In genomic region chr11:123061403-123062157, GRCh38 we compare ENCODE assay signal across 1 cellular context.
TF ChIP-seq lines count a peak whose summit lies in the region.

Gene HSPA8 (minus strand): TSS chr11:123062136. CDS start chr11:123061324, 812 bp downstream.

TF ChIP-seq in HepG2, 621 proteins besides CTCF, POLR2A, EP300 and RAD21 (continued from another document and continues in another):
- TF ChIP-seq, protein P1, sequence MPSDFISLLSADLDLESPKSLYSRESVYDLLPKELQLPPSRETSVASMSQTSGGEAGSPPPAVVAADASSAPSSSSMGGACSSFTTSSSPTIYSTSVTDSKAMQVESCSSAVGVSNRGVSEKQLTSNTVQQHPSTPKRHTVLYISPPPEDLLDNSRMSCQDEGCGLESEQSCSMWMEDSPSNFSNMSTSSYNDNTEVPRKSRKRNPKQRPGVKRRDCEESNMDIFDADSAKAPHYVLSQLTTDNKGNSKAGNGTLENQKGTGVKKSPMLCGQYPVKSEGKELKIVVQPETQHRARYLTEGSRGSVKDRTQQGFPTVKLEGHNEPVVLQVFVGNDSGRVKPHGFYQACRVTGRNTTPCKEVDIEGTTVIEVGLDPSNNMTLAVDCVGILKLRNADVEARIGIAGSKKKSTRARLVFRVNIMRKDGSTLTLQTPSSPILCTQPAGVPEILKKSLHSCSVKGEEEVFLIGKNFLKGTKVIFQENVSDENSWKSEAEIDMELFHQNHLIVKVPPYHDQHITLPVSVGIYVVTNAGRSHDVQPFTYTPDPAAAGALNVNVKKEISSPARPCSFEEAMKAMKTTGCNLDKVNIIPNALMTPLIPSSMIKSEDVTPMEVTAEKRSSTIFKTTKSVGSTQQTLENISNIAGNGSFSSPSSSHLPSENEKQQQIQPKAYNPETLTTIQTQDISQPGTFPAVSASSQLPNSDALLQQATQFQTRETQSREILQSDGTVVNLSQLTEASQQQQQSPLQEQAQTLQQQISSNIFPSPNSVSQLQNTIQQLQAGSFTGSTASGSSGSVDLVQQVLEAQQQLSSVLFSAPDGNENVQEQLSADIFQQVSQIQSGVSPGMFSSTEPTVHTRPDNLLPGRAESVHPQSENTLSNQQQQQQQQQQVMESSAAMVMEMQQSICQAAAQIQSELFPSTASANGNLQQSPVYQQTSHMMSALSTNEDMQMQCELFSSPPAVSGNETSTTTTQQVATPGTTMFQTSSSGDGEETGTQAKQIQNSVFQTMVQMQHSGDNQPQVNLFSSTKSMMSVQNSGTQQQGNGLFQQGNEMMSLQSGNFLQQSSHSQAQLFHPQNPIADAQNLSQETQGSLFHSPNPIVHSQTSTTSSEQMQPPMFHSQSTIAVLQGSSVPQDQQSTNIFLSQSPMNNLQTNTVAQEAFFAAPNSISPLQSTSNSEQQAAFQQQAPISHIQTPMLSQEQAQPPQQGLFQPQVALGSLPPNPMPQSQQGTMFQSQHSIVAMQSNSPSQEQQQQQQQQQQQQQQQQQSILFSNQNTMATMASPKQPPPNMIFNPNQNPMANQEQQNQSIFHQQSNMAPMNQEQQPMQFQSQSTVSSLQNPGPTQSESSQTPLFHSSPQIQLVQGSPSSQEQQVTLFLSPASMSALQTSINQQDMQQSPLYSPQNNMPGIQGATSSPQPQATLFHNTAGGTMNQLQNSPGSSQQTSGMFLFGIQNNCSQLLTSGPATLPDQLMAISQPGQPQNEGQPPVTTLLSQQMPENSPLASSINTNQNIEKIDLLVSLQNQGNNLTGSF (CRISPR knock-in tag; IDR thresholded peaks at IDR 0.05) = peak; percentile 67; the same call in 1 of the 2 replicates
- TF ChIP-seq ZNF446 (CRISPR knock-in tag; IDR thresholded peaks at IDR 0.05) (peak; percentile 27; the same call in 1 of the 2 replicates), DNMT3B (CRISPR knock-in tag; conservative IDR thresholded peaks at IDR 0.05) (0 out of 2 replicates have a peak, but pooled peaks have one; percentile 3), ZNF142 (CRISPR knock-in tag; IDR thresholded peaks at IDR 0.05) (peak; percentile 48; the same call in 1 of the 2 replicates), ZNF780A (CRISPR knock-in tag; IDR thresholded peaks at IDR 0.05) (peak; percentile 34; the same call in 1 of the 2 replicates), CSRNP1 (CRISPR knock-in tag; IDR thresholded peaks at IDR 0.05) (peak; percentile 58; the same call in 1 of the 2 replicates), ZNF614 (CRISPR knock-in tag; IDR thresholded peaks at IDR 0.05; ENCODE audit: borderline replicate concordance) (0 out of 2 replicates have a peak, but pooled peaks have one; percentile 20), ARNTL (CRISPR knock-in tag; IDR thresholded peaks at IDR 0.05) (0 out of 2 replicates have a peak, but pooled peaks have one; percentile 26), ZNF558 (CRISPR knock-in tag; IDR thresholded peaks at IDR 0.05; ENCODE audit: borderline replicate concordance) (peak; percentile 55; the same call in 1 of the 2 replicates), ZNF772 (CRISPR knock-in tag; IDR thresholded peaks at IDR 0.05) (peak; percentile 88), GTF2F1 (IDR thresholded peaks at IDR 0.05; ENCODE audit: low read length) (peak; percentile 89; the same call in 1 of the 2 replicates), ZNF629 (CRISPR knock-in tag; conservative IDR thresholded peaks at IDR 0.05) (no peak), ZMAT5 (CRISPR knock-in tag; IDR thresholded peaks at IDR 0.05; ENCODE audit: borderline replicate concordance, low read depth) (no peak), POLR2AphosphoS2 (IDR thresholded peaks at IDR 0.05; ENCODE audit: low read depth, low read length) (0 out of 2 replicates have a peak, but pooled peaks have one; percentile 84), ISL2 (CRISPR knock-in tag; IDR thresholded peaks at IDR 0.05) (peak; percentile 48; the same call in 1 of the 2 replicates), CAMTA2 (CRISPR knock-in tag; IDR thresholded peaks at IDR 0.05; ENCODE audit: borderline replicate concordance) (peak; percentile 26; the same call in 1 of the 2 replicates), ZBTB8A (CRISPR knock-in tag; IDR thresholded peaks at IDR 0.05; ENCODE audit: borderline replicate concordance, low read depth) (0 out of 2 replicates have a peak, but pooled peaks have one; percentile 49), AKAP8 (CRISPR knock-in tag; IDR thresholded peaks at IDR 0.05) (peak; percentile 22; the same call in 1 of the 2 replicates), GATA4 (IDR thresholded peaks at IDR 0.05; ENCODE audit: borderline replicate concordance, low read depth) (peak; percentile 56; the same call in 1 of the 2 replicates), REL (CRISPR knock-in tag; conservative IDR thresholded peaks at IDR 0.05) (0 out of 2 replicates have a peak, but pooled peaks have one; percentile 24), ZNF451 (CRISPR knock-in tag; IDR thresholded peaks at IDR 0.05) (0 out of 2 replicates have a peak, but pooled peaks have one; percentile 20), ZNF441 (CRISPR knock-in tag; IDR thresholded peaks at IDR 0.05; ENCODE audit: borderline replicate concordance) (peak; percentile 37; the same call in 1 of the 2 replicates), HNF1B (CRISPR knock-in tag; IDR thresholded peaks at IDR 0.05) (0 out of 2 replicates have a peak, but pooled peaks have one; percentile 14), SALL1 (CRISPR knock-in tag; IDR thresholded peaks at IDR 0.05) (0 out of 2 replicates have a peak, but pooled peaks have one; percentile 11), SAP130 (CRISPR knock-in tag; IDR thresholded peaks at IDR 0.05; ENCODE audit: low read depth) (peak; percentile 56), SCMH1 (CRISPR knock-in tag; IDR thresholded peaks at IDR 0.05; ENCODE audit: borderline replicate concordance) (no peak)
- TF ChIP-seq, protein P2, sequence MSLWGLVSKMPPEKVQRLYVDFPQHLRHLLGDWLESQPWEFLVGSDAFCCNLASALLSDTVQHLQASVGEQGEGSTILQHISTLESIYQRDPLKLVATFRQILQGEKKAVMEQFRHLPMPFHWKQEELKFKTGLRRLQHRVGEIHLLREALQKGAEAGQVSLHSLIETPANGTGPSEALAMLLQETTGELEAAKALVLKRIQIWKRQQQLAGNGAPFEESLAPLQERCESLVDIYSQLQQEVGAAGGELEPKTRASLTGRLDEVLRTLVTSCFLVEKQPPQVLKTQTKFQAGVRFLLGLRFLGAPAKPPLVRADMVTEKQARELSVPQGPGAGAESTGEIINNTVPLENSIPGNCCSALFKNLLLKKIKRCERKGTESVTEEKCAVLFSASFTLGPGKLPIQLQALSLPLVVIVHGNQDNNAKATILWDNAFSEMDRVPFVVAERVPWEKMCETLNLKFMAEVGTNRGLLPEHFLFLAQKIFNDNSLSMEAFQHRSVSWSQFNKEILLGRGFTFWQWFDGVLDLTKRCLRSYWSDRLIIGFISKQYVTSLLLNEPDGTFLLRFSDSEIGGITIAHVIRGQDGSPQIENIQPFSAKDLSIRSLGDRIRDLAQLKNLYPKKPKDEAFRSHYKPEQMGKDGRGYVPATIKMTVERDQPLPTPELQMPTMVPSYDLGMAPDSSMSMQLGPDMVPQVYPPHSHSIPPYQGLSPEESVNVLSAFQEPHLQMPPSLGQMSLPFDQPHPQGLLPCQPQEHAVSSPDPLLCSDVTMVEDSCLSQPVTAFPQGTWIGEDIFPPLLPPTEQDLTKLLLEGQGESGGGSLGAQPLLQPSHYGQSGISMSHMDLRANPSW (CRISPR knock-in tag; IDR thresholded peaks at IDR 0.05; ENCODE audit: borderline replicate concordance) = peak; percentile 4; the same call in 1 of the 2 replicates
- TF ChIP-seq, protein P3, sequence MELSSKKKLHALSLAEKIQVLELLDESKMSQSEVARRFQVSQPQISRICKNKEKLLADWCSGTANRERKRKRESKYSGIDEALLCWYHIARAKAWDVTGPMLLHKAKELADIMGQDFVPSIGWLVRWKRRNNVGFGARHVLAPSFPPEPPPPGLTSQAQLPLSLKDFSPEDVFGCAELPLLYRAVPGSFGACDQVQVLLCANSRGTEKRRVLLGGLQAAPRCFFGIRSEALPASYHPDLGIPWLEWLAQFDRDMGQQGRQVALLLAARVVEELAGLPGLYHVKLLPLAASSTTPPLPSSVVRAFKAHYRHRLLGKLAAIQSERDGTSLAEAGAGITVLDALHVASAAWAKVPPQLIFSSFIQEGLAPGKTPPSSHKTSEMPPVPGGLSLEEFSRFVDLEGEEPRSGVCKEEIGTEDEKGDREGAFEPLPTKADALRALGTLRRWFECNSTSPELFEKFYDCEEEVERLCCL (CRISPR knock-in tag; IDR thresholded peaks at IDR 0.05; ENCODE audit: borderline replicate concordance) = peak; percentile 88; the same call in 1 of the 2 replicates
- TF ChIP-seq, protein P4, sequence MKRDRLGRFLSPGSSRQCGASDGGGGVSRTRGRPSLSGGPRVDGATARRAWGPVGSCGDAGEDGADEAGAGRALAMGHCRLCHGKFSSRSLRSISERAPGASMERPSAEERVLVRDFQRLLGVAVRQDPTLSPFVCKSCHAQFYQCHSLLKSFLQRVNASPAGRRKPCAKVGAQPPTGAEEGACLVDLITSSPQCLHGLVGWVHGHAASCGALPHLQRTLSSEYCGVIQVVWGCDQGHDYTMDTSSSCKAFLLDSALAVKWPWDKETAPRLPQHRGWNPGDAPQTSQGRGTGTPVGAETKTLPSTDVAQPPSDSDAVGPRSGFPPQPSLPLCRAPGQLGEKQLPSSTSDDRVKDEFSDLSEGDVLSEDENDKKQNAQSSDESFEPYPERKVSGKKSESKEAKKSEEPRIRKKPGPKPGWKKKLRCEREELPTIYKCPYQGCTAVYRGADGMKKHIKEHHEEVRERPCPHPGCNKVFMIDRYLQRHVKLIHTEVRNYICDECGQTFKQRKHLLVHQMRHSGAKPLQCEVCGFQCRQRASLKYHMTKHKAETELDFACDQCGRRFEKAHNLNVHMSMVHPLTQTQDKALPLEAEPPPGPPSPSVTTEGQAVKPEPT (CRISPR knock-in tag; IDR thresholded peaks at IDR 0.05; ENCODE audit: low read depth) = 0 out of 2 replicates have a peak, but pooled peaks have one; percentile 22
